Comparison of ENCODE assay signal across 8 cellular contexts in the genomic region with DNA sequence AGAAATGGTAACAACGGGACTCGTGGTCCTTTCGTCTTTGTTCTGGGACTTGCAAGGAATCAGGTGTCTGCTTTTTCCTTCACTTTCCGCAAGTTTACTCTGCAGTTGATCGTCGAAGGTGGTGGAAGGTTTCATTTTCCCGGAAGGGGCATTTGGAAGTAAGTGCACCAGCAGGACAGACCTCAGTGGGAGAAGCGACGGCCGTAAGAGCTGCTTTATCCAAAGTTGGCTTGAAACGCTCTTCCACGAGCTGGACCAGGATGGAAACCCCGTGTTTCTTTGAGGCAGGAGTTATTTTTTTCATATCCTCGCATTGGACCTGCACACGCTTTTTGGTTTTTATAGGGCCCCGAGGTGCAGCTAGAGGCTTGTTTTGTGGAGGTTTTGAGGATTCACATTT. TPM values are rescaled to one million over a fixed set of nuclear protein-coding genes. Genes with fewer than 3 reads are reported as not detected.
DNase-seq lines count a peak whose midpoint lies in the region; ATAC-seq and TF ChIP-seq lines count a peak whose summit lies in the region.

No MANE protein-coding gene starts in this region.

- no peaks in the 10 kb centered on the region for H3K27me3 Mint-ChIP-seq in stimulated activated naive CD8-positive, alpha-beta T cell treated with anti-CD3 and anti-CD28 coated beads, Interleukin-15, Interleukin-2, amounts not matched to agents 100 ng/mL and 50 ng/mL, for 24 hours

- no peaks in the 10 kb centered on the region for H3K9me3 ChIP-seq in mucosa of descending colon

- no peaks in the 10 kb centered on the region for H3K36me3 ChIP-seq in mucosa of descending colon (ENCODE audit: low read depth)

- no peaks in the 10 kb centered on the region for H3K9me3 Mint-ChIP-seq in stimulated activated naive CD8-positive, alpha-beta T cell treated with anti-CD3 and anti-CD28 coated beads, Interleukin-15, Interleukin-2, amounts not matched to agents 100 ng/mL and 50 ng/mL, for 24 hours

- H3K36me3 Mint-ChIP-seq in stimulated activated naive CD8-positive, alpha-beta T cell treated with anti-CD3 and anti-CD28 coated beads, Interleukin-15, Interleukin-2, amounts not matched to agents 100 ng/mL and 50 ng/mL, for 24 hours (ENCODE audit: low read depth): peaks cover 8% of the 10 kb centered on the region

- intact Hi-C loops in mucosa of descending colon (cut with DNase I, micrococcal nuclease): loop anchor here in 1 of 2 donors (10.0 kb wide), 1 partner anchor 122 kb away; a partner anchor contains a TSS

- no peak for ATAC-seq in stimulated activated naive CD8-positive, alpha-beta T cell treated with anti-CD3 and anti-CD28 coated beads, Interleukin-15, Interleukin-2, amounts not matched to agents 100 U/mL and 50 U/mL, for 24 hours
- ATAC-seq in mucosa of descending colon (no peak), HG02973 (IDR thresholded peaks at IDR 0.05; ENCODE audit: unreplicated experiment) (no peak), GM21717 (IDR thresholded peaks at IDR 0.05; ENCODE audit: unreplicated experiment) (no peak), GM21381 (IDR thresholded peaks at IDR 0.05; ENCODE audit: unreplicated experiment) (no peak)

- peaks cover 61% of the 10 kb centered on the region for H3K4me1 ChIP-seq in mucosa of descending colon (ENCODE audit: low read depth)

- H3K4me3 ChIP-seq in cardiac fibroblast (replicated peaks in 1 of 2; ENCODE audit: low read depth in 2 of 2, low read length in 2 of 2) (peak overlapping the region; percentile 83 to 92), mucosa of descending colon (peak overlapping the region; percentile 72)

- peak overlapping the region; percentile 81 for H3K4me3 Mint-ChIP-seq in stimulated activated naive CD8-positive, alpha-beta T cell treated with anti-CD3 and anti-CD28 coated beads, Interleukin-15, Interleukin-2, amounts not matched to agents 100 ng/mL and 50 ng/mL, for 24 hours

- TF ChIP-seq CTCF in cardiac fibroblast (IDR thresholded peaks at IDR 0.05; ENCODE audit: low read depth, low read length): no peak
- TF ChIP-seq CTCF in mucosa of descending colon (IDR thresholded peaks at IDR 0.05): no peak

- H3K27ac Mint-ChIP-seq in stimulated activated naive CD8-positive, alpha-beta T cell treated with anti-CD3 and anti-CD28 coated beads, Interleukin-15, Interleukin-2, amounts not matched to agents 100 ng/mL and 50 ng/mL, for 24 hours: no peak overlapping the region

- DNase-seq in stimulated activated naive CD8-positive, alpha-beta T cell treated with anti-CD3 and anti-CD28 coated beads, Interleukin-15, Interleukin-2, amounts not matched to agents 100 U/mL and 50 U/mL, for 24 hours: no peak
- DNase-seq in cardiac fibroblast (ENCODE audit: low read depth in 2 of 2) (peak in 1 of 2 donors; percentile 32), mucosa of descending colon (no peak)
- DNase-seq in activated CD4-positive, CD25-positive, alpha-beta regulatory T cell treated with anti-CD3 and anti-CD28 coated beads, Interleukin-2, amount 50 U/mL, for 72 hours: no peak

- H3K4me1 Mint-ChIP-seq in stimulated activated naive CD8-positive, alpha-beta T cell treated with anti-CD3 and anti-CD28 coated beads, Interleukin-15, Interleukin-2, amounts not matched to agents 100 ng/mL and 50 ng/mL, for 24 hours (ENCODE audit: low read depth): peaks cover 32% of the 10 kb centered on the region

RNA-seq across cellular contexts. Expression of a gene that starts 1.2 kb away (rescaled TPM):
- total RNA-seq in mucosa of descending colon: 100 to 1,000 TPM; 186 to 205 (median 202) TPM

RNA-seq across cellular contexts. Expression of a gene that starts 30.7 kb away (rescaled TPM):
- total RNA-seq in mucosa of descending colon: 10 to 100 TPM; 37.0 to 50.5 (median 45.5) TPM
